Comparison of ENCODE assay signal across 1 cellular context in the genomic region with DNA sequence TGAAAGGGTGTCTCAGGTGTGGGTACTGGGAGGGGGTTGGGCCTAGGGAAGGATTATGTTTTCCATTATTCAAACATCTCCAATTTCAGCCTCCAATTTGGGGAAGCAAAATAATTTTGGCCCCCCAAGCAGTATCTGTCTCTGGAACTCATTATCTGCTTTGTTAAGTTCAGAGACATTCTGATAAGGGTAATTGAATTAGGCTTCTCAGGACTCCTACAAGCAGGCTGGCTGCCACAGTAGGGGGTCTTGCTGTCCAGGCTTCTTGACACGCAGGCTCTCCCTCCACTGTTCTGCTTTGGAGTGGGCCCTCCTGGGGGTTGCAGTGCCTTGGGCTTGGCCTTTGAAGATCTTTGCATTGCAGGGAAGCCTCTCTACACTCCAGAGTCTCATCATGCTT.
TF ChIP-seq lines count a peak whose summit lies in the region.

No MANE protein-coding gene starts in this region.

TF ChIP-seq in HEK293, 187 proteins besides CTCF, POLR2A, EP300 and RAD21 (continued from another document):
- TF ChIP-seq, protein P1, sequence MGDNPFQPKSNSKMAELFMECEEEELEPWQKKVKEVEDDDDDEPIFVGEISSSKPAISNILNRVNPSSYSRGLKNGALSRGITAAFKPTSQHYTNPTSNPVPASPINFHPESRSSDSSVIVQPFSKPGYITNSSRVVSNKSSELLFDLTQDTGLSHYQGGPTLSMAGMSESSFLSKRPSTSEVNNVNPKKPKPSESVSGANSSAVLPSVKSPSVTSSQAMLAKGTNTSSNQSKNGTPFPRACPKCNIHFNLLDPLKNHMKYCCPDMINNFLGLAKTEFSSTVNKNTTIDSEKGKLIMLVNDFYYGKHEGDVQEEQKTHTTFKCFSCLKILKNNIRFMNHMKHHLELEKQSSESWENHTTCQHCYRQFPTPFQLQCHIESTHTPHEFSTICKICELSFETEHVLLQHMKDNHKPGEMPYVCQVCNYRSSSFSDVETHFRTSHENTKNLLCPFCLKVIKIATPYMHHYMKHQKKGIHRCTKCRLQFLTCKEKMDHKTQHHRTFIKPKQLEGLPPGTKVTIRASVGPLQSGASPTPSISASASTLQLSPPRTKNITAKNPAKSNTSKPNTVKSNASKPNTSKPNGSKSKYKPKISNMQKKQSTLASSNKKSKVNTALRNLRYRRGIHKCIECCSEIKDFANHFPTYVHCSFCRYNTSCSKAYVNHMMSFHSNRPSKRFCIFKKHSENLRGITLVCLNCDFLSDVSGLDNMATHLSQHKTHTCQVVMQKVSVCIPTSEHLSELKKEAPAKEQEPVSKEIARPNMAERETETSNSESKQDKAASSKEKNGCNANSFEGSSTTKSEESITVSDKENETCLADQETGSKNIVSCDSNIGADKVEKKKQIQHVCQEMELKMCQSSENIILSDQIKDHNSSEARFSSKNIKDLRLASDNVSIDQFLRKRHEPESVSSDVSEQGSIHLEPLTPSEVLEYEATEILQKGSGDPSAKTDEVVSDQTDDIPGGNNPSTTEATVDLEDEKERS (tag by site-specific recombination; IDR thresholded peaks at IDR 0.05) = no peak
- TF ChIP-seq OVOL3 (tag by site-specific recombination; IDR thresholded peaks at IDR 0.05) = no peak
- no peak for TF ChIP-seq ZNF350 (tag by site-specific recombination; IDR thresholded peaks at IDR 0.05)
- no peak for TF ChIP-seq HOXD13 (CRISPR knock-in tag; IDR thresholded peaks at IDR 0.05; ENCODE audit: borderline replicate concordance)
- TF ChIP-seq ZNF423 (tag by site-specific recombination; IDR thresholded peaks at IDR 0.05) = no peak
- TF ChIP-seq ZNF280C (tag by site-specific recombination; IDR thresholded peaks at IDR 0.05) = no peak
- no peak for TF ChIP-seq ZNF624 (tag by site-specific recombination; IDR thresholded peaks at IDR 0.05)
- no peak for TF ChIP-seq ZNF394 (tag by site-specific recombination; IDR thresholded peaks at IDR 0.05; ENCODE audit: borderline replicate concordance)
- TF ChIP-seq PRDM10 (tag by site-specific recombination; IDR thresholded peaks at IDR 0.05) = peak; percentile 73
- no peak for TF ChIP-seq ZNF157 (tag by site-specific recombination; IDR thresholded peaks at IDR 0.05)
- no peak for TF ChIP-seq ZFP41 (tag by site-specific recombination; IDR thresholded peaks at IDR 0.05; ENCODE audit: borderline replicate concordance)
- no peak; the same call in 1 of the 2 replicates for TF ChIP-seq WT1 (tag by site-specific recombination; IDR thresholded peaks at IDR 0.05)
- TF ChIP-seq ZNF266 (tag by site-specific recombination; IDR thresholded peaks at IDR 0.05; ENCODE audit: low read depth) = no peak
- 0 out of 2 replicates have a peak, but pooled peaks have one; percentile 12 for TF ChIP-seq ZNF600 (tag by site-specific recombination; IDR thresholded peaks at IDR 0.05)
- no peak for TF ChIP-seq ZNF16 (tag by site-specific recombination; IDR thresholded peaks at IDR 0.05; ENCODE audit: low read depth)
- no peak for TF ChIP-seq ZNF112 (tag by site-specific recombination; IDR thresholded peaks at IDR 0.05)
- 0 out of 2 replicates have a peak, but pooled peaks have one; percentile 36 for TF ChIP-seq ZNF558 (tag by site-specific recombination; IDR thresholded peaks at IDR 0.05)
- TF ChIP-seq ZNF645 (tag by site-specific recombination; IDR thresholded peaks at IDR 0.05) = no peak
- TF ChIP-seq ZXDB (tag by site-specific recombination; IDR thresholded peaks at IDR 0.05) = peak; percentile 59
- peak; percentile 74 for TF ChIP-seq OSR2 (tag by site-specific recombination; IDR thresholded peaks at IDR 0.05)
- TF ChIP-seq ZNF398 (tag by site-specific recombination; IDR thresholded peaks at IDR 0.05) = peak; percentile 30
- no peak for TF ChIP-seq RBAK (tag by site-specific recombination; IDR thresholded peaks at IDR 0.05)
- TF ChIP-seq ZNF174 (tag by site-specific recombination; IDR thresholded peaks at IDR 0.05) = no peak
- TF ChIP-seq, protein P2, sequence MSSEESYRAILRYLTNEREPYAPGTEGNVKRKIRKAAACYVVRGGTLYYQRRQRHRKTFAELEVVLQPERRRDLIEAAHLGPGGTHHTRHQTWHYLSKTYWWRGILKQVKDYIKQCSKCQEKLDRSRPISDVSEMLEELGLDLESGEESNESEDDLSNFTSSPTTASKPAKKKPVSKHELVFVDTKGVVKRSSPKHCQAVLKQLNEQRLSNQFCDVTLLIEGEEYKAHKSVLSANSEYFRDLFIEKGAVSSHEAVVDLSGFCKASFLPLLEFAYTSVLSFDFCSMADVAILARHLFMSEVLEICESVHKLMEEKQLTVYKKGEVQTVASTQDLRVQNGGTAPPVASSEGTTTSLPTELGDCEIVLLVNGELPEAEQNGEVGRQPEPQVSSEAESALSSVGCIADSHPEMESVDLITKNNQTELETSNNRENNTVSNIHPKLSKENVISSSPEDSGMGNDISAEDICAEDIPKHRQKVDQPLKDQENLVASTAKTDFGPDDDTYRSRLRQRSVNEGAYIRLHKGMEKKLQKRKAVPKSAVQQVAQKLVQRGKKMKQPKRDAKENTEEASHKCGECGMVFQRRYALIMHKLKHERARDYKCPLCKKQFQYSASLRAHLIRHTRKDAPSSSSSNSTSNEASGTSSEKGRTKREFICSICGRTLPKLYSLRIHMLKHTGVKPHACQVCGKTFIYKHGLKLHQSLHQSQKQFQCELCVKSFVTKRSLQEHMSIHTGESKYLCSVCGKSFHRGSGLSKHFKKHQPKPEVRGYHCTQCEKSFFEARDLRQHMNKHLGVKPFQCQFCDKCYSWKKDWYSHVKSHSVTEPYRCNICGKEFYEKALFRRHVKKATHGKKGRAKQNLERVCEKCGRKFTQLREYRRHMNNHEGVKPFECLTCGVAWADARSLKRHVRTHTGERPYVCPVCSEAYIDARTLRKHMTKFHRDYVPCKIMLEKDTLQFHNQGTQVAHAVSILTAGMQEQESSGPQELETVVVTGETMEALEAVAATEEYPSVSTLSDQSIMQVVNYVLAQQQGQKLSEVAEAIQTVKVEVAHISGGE (tag by site-specific recombination; conservative IDR thresholded peaks at IDR 0.05; ENCODE audit: low read depth) = no peak
- TF ChIP-seq ZNF114 (tag by site-specific recombination; IDR thresholded peaks at IDR 0.05) = no peak
- TF ChIP-seq TRIM28 (IDR thresholded peaks at IDR 0.05; ENCODE audit: borderline replicate concordance, low read length) = peak; percentile 19; the same call in 1 of the 2 replicates
- 0 out of 2 replicates have a peak, but pooled peaks have one; percentile 10 for TF ChIP-seq ZBTB21 (tag by site-specific recombination; IDR thresholded peaks at IDR 0.05)
- peak; percentile 67 for TF ChIP-seq ZNF629 (tag by site-specific recombination; IDR thresholded peaks at IDR 0.05)
TF ChIP-seq in HEK293: peak in this region for 27.
